ENCODE assay signal across 8 cellular contexts in the genomic region with DNA sequence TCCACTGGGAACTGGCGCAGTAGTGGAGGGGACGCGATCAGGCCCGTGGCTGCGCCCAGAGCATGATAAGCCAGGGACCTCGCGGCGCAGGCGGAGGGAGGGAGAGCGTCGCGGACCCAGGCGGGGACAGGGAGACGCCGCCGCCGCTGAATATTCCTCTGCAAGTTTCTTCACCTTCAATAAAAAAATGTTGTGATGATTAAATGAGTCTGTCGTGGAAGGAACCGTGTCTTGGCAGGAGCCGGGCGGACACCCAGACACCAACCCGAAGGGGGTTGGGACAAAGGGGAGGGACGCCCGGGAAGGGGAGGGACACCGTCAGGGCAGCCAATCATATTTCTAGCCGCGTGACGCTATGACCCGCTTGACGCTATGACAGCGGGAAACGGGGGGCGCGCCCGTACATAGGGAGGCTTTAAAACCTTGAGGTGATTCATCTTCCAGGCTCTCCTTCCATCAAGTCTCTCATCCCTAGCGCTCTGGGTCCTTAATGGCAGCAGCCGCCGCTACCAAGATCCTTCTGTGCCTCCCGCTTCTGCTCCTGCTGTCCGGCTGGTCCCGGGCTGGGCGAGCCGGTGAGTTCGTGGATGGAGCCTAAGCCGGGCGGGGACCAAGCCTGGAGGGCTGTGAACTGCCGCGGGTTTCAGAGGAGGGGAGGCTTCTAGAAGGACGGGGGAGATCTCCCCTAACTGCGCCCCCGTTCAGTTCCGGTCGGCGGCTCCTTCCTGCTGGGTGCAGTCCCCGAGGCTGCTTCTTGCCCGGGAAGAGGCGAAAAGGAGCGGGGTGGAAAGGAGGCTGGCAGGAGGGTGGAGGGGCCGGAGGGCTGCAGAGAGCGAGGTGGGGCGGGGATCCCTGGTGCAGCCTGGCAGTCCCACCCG. TPM values are rescaled to one million over a fixed set of nuclear protein-coding genes. Genes with fewer than 3 reads are reported as not detected.
DNase-seq lines count a peak whose midpoint lies in the region; ATAC-seq lines count a peak whose summit lies in the region.

TSS of gene ULBP2 (plus strand) at position 432 of the 878 bp plus-strand sequence. CDS start at position 491, 59 bp downstream.

- peak in 13 of 14 donors; percentile 11 to 88 (median 53) for DNase-seq in C1 segment of cervical spinal cord (lab: John Stamatoyannopoulos, UW)
- DNase-seq in NCI-H526 (lab: John Stamatoyannopoulos, UW): peak; percentile 61 to 78
- DNase-seq in activated CD4-positive, alpha-beta T cell treated with anti-CD3 and anti-CD28 coated beads, Interleukin-2, amount 50 U/mL, for 1 hour: peak; percentile 90
- peak; percentile 82 for DNase-seq in dedifferentiated amniotic fluid mesenchymal stem cell (ENCODE audit: extremely low spot score)
- peak; percentile 76 for DNase-seq in left lobe of liver (ENCODE audit: low spot score)
- peak; percentile 56 to 80 (median 74) for DNase-seq in stimulated activated CD4-positive, alpha-beta T cell treated with anti-CD3 and anti-CD28 coated beads, Interleukin-1b, Interleukin-23, amount 100 ng/mL, for 24 hours (ENCODE audit: low read depth in 4 of 4, low spot score in 1 of 4)

- ATAC-seq in HG02884 (IDR thresholded peaks at IDR 0.05; ENCODE audit: unreplicated experiment): peak; percentile 55
- ATAC-seq in left lobe of liver: peak; percentile 90
- ATAC-seq in GM18858 (IDR thresholded peaks at IDR 0.05; ENCODE audit: unreplicated experiment): no peak

RNA-seq across cellular contexts. Expression of gene ULBP2, which starts in this region (rescaled TPM):
- 0.18 TPM for total RNA-seq in left lobe of liver

Comparison
In these comparisons a context has a peak if more than half of its experiments do, and no peak if none do; other contexts are left out.
1. Peak in DNase-seq and ATAC-seq in left lobe of liver; RNA of the gene not detected or under 1 TPM.